Comparison of ENCODE assay signal across 9 cellular contexts in genomic region chr1:110243581-110243980, GRCh38.
A peak's percentile ranks its signal among the peaks of the same experiment; 100 is the strongest.
DNase-seq lines count a peak whose midpoint lies in the region; ATAC-seq and TF ChIP-seq lines count a peak whose summit lies in the region.
"Had no signal": no experiment of that assay in that cellular context is flagged by ENCODE, and none has a peak within 500 bp of the region (broad histone marks: within the 10 kb centered on the region; RNA-seq: fewer than 3 reads in every experiment).

No MANE protein-coding gene starts in this region.

- DNase-seq in GM12864 (ENCODE audit: low read depth), result peak; percentile 48
- DNase-seq in MV-4-11 (lab: John Stamatoyannopoulos, UW), result peak; percentile 74
- DNase-seq in foreskin melanocyte, result peak; percentile 24
- DNase-seq in NCI-H446 (lab: John Stamatoyannopoulos, UW), result no peak
- DNase-seq in NCI-H1105 treated with DMSO at 0.1 percent for 48 hours (lab: John Stamatoyannopoulos, UW), result no peak
- no peak for DNase-seq in GF-D8 (lab: John Stamatoyannopoulos, UW)
- DNase-seq: PC-9 had no signal

- peak; percentile 56 for ATAC-seq in GM19397 (IDR thresholded peaks at IDR 0.05; ENCODE audit: unreplicated experiment)
- no peak for ATAC-seq in GM21390 (IDR thresholded peaks at IDR 0.05; ENCODE audit: unreplicated experiment)

- no peak for TF ChIP-seq CTCF in GM12864 (IDR thresholded peaks at IDR 0.05; ENCODE audit: low read depth, low read length, missing control alignments)

- H3K4me3 ChIP-seq in GM12864 (ENCODE audit: low read depth, low read length), result no peak overlapping the region
- H3K4me3 ChIP-seq: PC-9 had no signal

Comparison
In these comparisons a context has a peak if more than half of its experiments do, and no peak if none do; other contexts are left out.
1. DNase-seq: peak in GM12864 (single experiment), MV-4-11 (single experiment) and foreskin melanocyte (single experiment); none in NCI-H446 (0 of 2), NCI-H1105 treated with DMSO at 0.1 percent for 48 hours (single experiment) and GF-D8 (single experiment).